ENCODE assay signal across 6 cellular contexts in genomic region chr11:1813356-1813755, GRCh38. TPM values are rescaled to one million over a fixed set of nuclear protein-coding genes. Genes with fewer than 3 reads are reported as not detected.
"Had no signal": no experiment of that assay in that cellular context is flagged by ENCODE, and none has a peak within 500 bp of the region (broad histone marks: within the 10 kb centered on the region; RNA-seq: fewer than 3 reads in every experiment).

No MANE protein-coding gene starts in this region.

RNA-seq across cellular contexts. Expression of gene SYT8, which starts 21.4 kb away (rescaled TPM):
- total RNA-seq: subcutaneous adipose tissue, temporal lobe, thyroid gland had no signal

RNA-seq across cellular contexts. Expression of gene TNNI2, which starts 25.4 kb away (rescaled TPM):
- total RNA-seq: temporal lobe, thoracic aorta, thyroid gland, tibial nerve, vagina had no signal
